9 cellular contexts compared by ENCODE assay signal in genomic region chr9:98536542-98537173, GRCh38.
A peak's percentile ranks its signal among the peaks of the same experiment; 100 is the strongest.
DNase-seq lines count a peak whose midpoint lies in the region; ATAC-seq and TF ChIP-seq lines count a peak whose summit lies in the region.
"Had no signal": no experiment of that assay in that cellular context is flagged by ENCODE, and none has a peak within 500 bp of the region (broad histone marks: within the 10 kb centered on the region; RNA-seq: fewer than 3 reads in every experiment).

No MANE protein-coding gene starts in this region.

- intact Hi-C loops in CD14-positive monocyte (cut with micrococcal nuclease): loop anchor here (2.0 to 5.0 kb wide), 2 partner anchors 254 to 256 kb away; no protein-coding TSS in a partner anchor
- intact Hi-C loops in left lung (cut with DNase I): loop anchor here in 1 of 2 donors (10.0 kb wide), 1 partner anchor 258 kb away; the partner anchor contains the start of gene ANKS6
- intact Hi-C loops in sciatic nerve (cut with DNase I): no loop called here

- TF ChIP-seq CTCF in CD14-positive monocyte (IDR thresholded peaks at IDR 0.05): peak; percentile 68
- TF ChIP-seq CTCF in left lung (IDR thresholded peaks at IDR 0.05): no peak
- no peak for TF ChIP-seq CTCF in osteocyte (IDR thresholded peaks at IDR 0.05)

- no peaks in the 10 kb centered on the region for H3K9me3 ChIP-seq in left lung

- H3K4me3 Mint-ChIP-seq in CD14-positive monocyte (no peak overlapping the region), osteocyte (ENCODE audit: unreplicated experiment) (no peak overlapping the region)

- no peak for DNase-seq in CD14-positive monocyte (ENCODE audit: low spot score)
- peak; percentile 65 for DNase-seq in SK-MEL-5 (ENCODE audit: low read depth, low spot score)
- peak; percentile 59 for DNase-seq in islet precursor cell
- DNase-seq in left lung: no peak
- DNase-seq in sciatic nerve (ENCODE audit: low spot score): no peak
- DNase-seq in osteocyte (ENCODE audit: extremely low spot score, unreplicated experiment): no peak
- no peak for DNase-seq in middle frontal gyrus (ENCODE audit: extremely low spot score, low spot score)
- DNase-seq: NCI-H187 treated with DMSO at 0.1 percent for 48 hours had no signal

- ATAC-seq in GM19351 (IDR thresholded peaks at IDR 0.05; ENCODE audit: unreplicated experiment) (peak; percentile 64), left lung (no peak), sciatic nerve (no peak)

- H3K27ac Mint-ChIP-seq in CD14-positive monocyte (no peak overlapping the region), osteocyte (ENCODE audit: unreplicated experiment) (no peak overlapping the region)

- H3K4me1 Mint-ChIP-seq in CD14-positive monocyte: peaks cover 3% of the 10 kb centered on the region
- H3K4me1 Mint-ChIP-seq in osteocyte (ENCODE audit: unreplicated experiment): no peaks in the 10 kb centered on the region

- in situ Hi-C loops in SK-MEL-5 (cut with HindIII; ENCODE audit: low pct_unique_long_range_greater_than_20kb, low sequenced_read_pairs): no loop called here

- no peak overlapping the region for H3K4me3 ChIP-seq in left lung

- H3K9me3 Mint-ChIP-seq in CD14-positive monocyte (peaks cover 0 to 3% (median 0%) of the 10 kb centered on the region in 7 donors), osteocyte (ENCODE audit: unreplicated experiment) (peaks cover 6% of the 10 kb centered on the region)

- no peaks in the 10 kb centered on the region for H3K27me3 ChIP-seq in left lung

- no peaks in the 10 kb centered on the region for H3K36me3 Mint-ChIP-seq in CD14-positive monocyte
- H3K36me3 Mint-ChIP-seq in osteocyte (ENCODE audit: unreplicated experiment): no peaks in the 10 kb centered on the region

- peaks cover 6 to 13% (median 8%) of the 10 kb centered on the region in 3 donors for H3K27me3 Mint-ChIP-seq in CD14-positive monocyte (ENCODE audit: low read depth in 3 of 3)
- H3K27me3 Mint-ChIP-seq in osteocyte (ENCODE audit: unreplicated experiment): peaks cover 8% of the 10 kb centered on the region

- no peak overlapping the region for H3K27ac ChIP-seq in left lung

- H3K36me3 ChIP-seq in left lung: no peaks in the 10 kb centered on the region

- H3K4me1 ChIP-seq in left lung: no peaks in the 10 kb centered on the region

Comparison
In these comparisons a context has a peak if more than half of its experiments do, and no peak if none do; other contexts are left out.
1. DNase-seq: peak in SK-MEL-5 (single experiment) and islet precursor cell (single experiment); none in CD14-positive monocyte (single experiment), left lung (0 of 2), sciatic nerve (single experiment), osteocyte (single experiment) and middle frontal gyrus (single experiment).